18 cellular contexts compared by ENCODE assay signal in the genomic region with DNA sequence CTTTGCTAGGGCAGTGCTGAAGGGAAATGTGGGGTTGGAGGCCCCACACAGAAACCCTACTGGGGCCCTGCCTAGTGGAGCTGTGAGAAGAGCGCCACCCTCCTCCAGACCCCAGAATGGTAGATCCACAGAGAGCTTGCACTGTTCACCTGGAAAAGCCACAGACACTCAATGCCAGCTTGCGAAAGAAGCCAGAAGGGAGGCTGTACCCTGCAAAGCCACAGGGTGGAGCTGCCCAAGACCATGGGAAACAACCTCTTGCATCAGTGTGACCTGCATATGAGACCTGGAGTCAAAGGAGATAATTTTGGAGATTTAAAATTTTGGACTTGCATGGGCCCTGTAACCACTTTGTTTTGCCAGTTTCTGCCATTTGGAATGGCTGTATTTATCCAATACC.
DNase-seq lines count a peak whose midpoint lies in the region; ATAC-seq, FAIRE-seq and TF ChIP-seq lines count a peak whose summit lies in the region.
"Had no signal": no experiment of that assay in that cellular context is flagged by ENCODE, and none has a peak within 500 bp of the region (broad histone marks: within the 10 kb centered on the region; RNA-seq: fewer than 3 reads in every experiment).

No MANE protein-coding gene starts in this region.

- H3K4me2 ChIP-seq in Karpas-422 (ENCODE audit: low read depth, low read length, poor library complexity, severe bottlenecking) (no peak overlapping the region), K562 (ENCODE audit: insufficient read depth, low read length) (no peak overlapping the region)
- H3K4me2 ChIP-seq: BLaER1 had no signal

- in situ Hi-C loops in K562 (cut with MboI) = no loop called here

- no peaks in the 10 kb centered on the region for H3K27me3 ChIP-seq in Karpas-422 (ENCODE audit: low read length)
- H3K27me3 ChIP-seq in K562 (ENCODE audit: control insufficient read depth in 2 of 2, insufficient read depth in 2 of 2, low read length in 2 of 2) = no peaks in the 10 kb centered on the region
- H3K27me3 ChIP-seq: BLaER1, gastrocnemius medialis, ovary had no signal

- no peak for TF ChIP-seq POLR2A in K562 (conservative IDR thresholded peaks at IDR 0.05)
- TF ChIP-seq POLR2A in GM18505 (IDR thresholded peaks at IDR 0.05; ENCODE audit: borderline replicate concordance, extremely low read depth, insufficient read depth, insufficient read length) = no peak

- DNase-seq in Right ventricle myocardium superior = peak; percentile 13
- DNase-seq in left cardiac atrium = no peak
- DNase-seq in Karpas-422 = peak; percentile 65
- no peak for DNase-seq in K562 (ENCODE audit: extremely low read depth in 1 of 4, low spot score in 3 of 4)
- DNase-seq in hepatic stellate cell (ENCODE audit: low spot score) = no peak
- DNase-seq: activated CD8-positive, alpha-beta memory T cell treated with anti-CD3 and anti-CD28 coated beads for 24 hours; activated naive CD8-positive, alpha-beta T cell treated with anti-CD3 and anti-CD28 coated beads, Interleukin-2, amount 50 U/mL, for 24 hours; DMS153; gastrocnemius medialis; left ventricle myocardium superior; NCI-H1092 treated with DMSO at 0.1 percent for 48 hours; ovary; stimulated activated CD4-positive, alpha-beta T cell treated with anti-CD3 and anti-CD28 coated beads, Interleukin-2, amount 100 ng/mL, for 48 hours had no signal

- no peak overlapping the region for H2AFZ ChIP-seq in Karpas-422 (ENCODE audit: low read length)
- no peak overlapping the region for H2AFZ ChIP-seq in K562 (ENCODE audit: low read depth, low read length)

- POLR2A ChIA-PET in K562 (lab: Yijun Ruan, JAX) = no interaction called here

- H3K27ac ChIP-seq in Karpas-422 (ENCODE audit: low read length) (no peak overlapping the region), K562 (ENCODE audit: extremely low read depth, low read depth, low read length) (no peak overlapping the region)
- H3K27ac ChIP-seq: BLaER1, gastrocnemius medialis, ovary, VCaP had no signal

- H3K9me1 ChIP-seq in K562 (ENCODE audit: control insufficient read depth, insufficient read depth, low read length) = no peaks in the 10 kb centered on the region

- H4K20me1 ChIP-seq in Karpas-422 (ENCODE audit: insufficient read depth, low read depth, low read length) (no peaks in the 10 kb centered on the region), K562 (replicated peaks; ENCODE audit: control insufficient read depth, insufficient read depth, low read length) (no peaks in the 10 kb centered on the region)
- H4K20me1 ChIP-seq: BLaER1 had no signal

- H3K4me3 ChIP-seq in Karpas-422 (ENCODE audit: low read length) (no peak overlapping the region), K562 (no peak overlapping the region)
- H3K4me3 ChIP-seq: BLaER1, gastrocnemius medialis, ovary had no signal

- no peak for ATAC-seq in Right ventricle myocardium superior (ENCODE audit: poor library complexity)
- ATAC-seq in left cardiac atrium = no peak
- no peak; the same call in 1 of the 3 replicates for ATAC-seq in K562
- ATAC-seq in GM21515 (IDR thresholded peaks at IDR 0.05; ENCODE audit: unreplicated experiment) = no peak
- no peak for ATAC-seq in GM18505 (IDR thresholded peaks at IDR 0.05; ENCODE audit: unreplicated experiment)
- no peak for ATAC-seq in HG02973 (IDR thresholded peaks at IDR 0.05; ENCODE audit: unreplicated experiment)
- ATAC-seq: activated naive CD8-positive, alpha-beta T cell treated with anti-CD3 and anti-CD28 coated beads, Interleukin-2, amount 50 U/mL, for 24 hours; gastrocnemius medialis; left ventricle myocardium superior had no signal

- FAIRE-seq in K562 (lab: Jason Lieb, UNC) = no peak

- intact Hi-C loops in Right ventricle myocardium superior (cut with DNase I) (no loop called here), left cardiac atrium (cut with DNase I) (no loop called here), K562 (cut with micrococcal nuclease) (no loop called here)

- peak in 1 of 2 experiments; percentile 23; a peak in 1 of 4 replicates for TF ChIP-seq RAD21 in K562 (CRISPR knock-in tag; conservative IDR thresholded peaks at IDR 0.05 in 1 of 2, IDR thresholded peaks at IDR 0.05 in 1 of 2)

- 3% methylated on average over 2 of the region's 2 CpGs for WGBS in K562 (ENCODE audit: insufficient coverage, low coverage, missing lambda C conversion rate)

- BruUV-seq in K562 (replicated peaks; lab: Mats Ljungman, UMichigan) = no TSS peak

- H3K4me1 ChIP-seq in Karpas-422 (ENCODE audit: low read length) (no peaks in the 10 kb centered on the region), K562 (replicated peaks in 1 of 2; ENCODE audit: control insufficient read depth in 2 of 2, insufficient read depth in 2 of 2, low read length in 2 of 2) (no peaks in the 10 kb centered on the region)
- H3K4me1 ChIP-seq: BLaER1, gastrocnemius medialis had no signal

- no peaks in the 10 kb centered on the region for H3K36me3 ChIP-seq in Karpas-422 (ENCODE audit: insufficient read depth, low read length)
- no peaks in the 10 kb centered on the region for H3K36me3 ChIP-seq in K562 (ENCODE audit: control insufficient read depth, insufficient read depth, low read length)
- H3K36me3 ChIP-seq: BLaER1, gastrocnemius medialis, ovary had no signal

- TF ChIP-seq EP300 in K562 (IDR thresholded peaks at IDR 0.05; ENCODE audit: low read length) = no peak

- no peak overlapping the region for H3K9ac ChIP-seq in Karpas-422 (ENCODE audit: low read length)
- no peak overlapping the region for H3K9ac ChIP-seq in K562 (ENCODE audit: insufficient read depth in 1 of 2, low read depth in 2 of 2, low read length in 2 of 2)
- H3K9ac ChIP-seq: BLaER1 had no signal

- H3K9me3 ChIP-seq in Karpas-422 (ENCODE audit: low read length) (no peaks in the 10 kb centered on the region), K562 (replicated peaks; ENCODE audit: control insufficient read depth, insufficient read depth, low read depth, low read length) (no peaks in the 10 kb centered on the region; the same call in 1 of the 2 replicates)
- H3K9me3 ChIP-seq: gastrocnemius medialis, ovary had no signal

- H3K79me2 ChIP-seq in Karpas-422 (ENCODE audit: low read length) (no peaks in the 10 kb centered on the region), K562 (ENCODE audit: control insufficient read depth, insufficient read depth, low read length) (no peaks in the 10 kb centered on the region)

- no peaks in the 10 kb centered on the region for H3K9me2 ChIP-seq in Karpas-422 (replicated peaks; ENCODE audit: insufficient read depth, low read length)

- CTCF ChIA-PET in K562 (lab: Yijun Ruan, JAX; ENCODE audit: low intra/inter-chr PET ratio) = no interaction called here

- 0 out of 6 replicates have a peak, but pooled peaks of 1 of the 3 experiments have one; percentile 39 for TF ChIP-seq CTCF in K562 (IDR thresholded peaks at IDR 0.05 in 2 of 3, conservative IDR thresholded peaks at IDR 0.05 in 1 of 3; ENCODE audit: insufficient read depth in 2 of 3, low read depth in 1 of 3, low read length in 3 of 3)

TF ChIP-seq in K562, 482 proteins besides CTCF, POLR2A, EP300 and RAD21:
- TF ChIP-seq MEF2D (tag; conservative IDR thresholded peaks at IDR 0.05; ENCODE audit: low read depth) (no peak), CBX3 (IDR thresholded peaks at IDR 0.05; ENCODE audit: borderline replicate concordance in 1 of 2, low read length in 2 of 2) (peak in 1 of 2 experiments; percentile 30; a peak in 1 of 3 replicates), DEAF1 (CRISPR knock-in tag; IDR thresholded peaks at IDR 0.05) (0 out of 2 replicates have a peak, but pooled peaks have one; percentile 23)
TF ChIP-seq in K562: peak in this region for 2.

Comparison
In these comparisons a context has a peak if more than half of its experiments do, and no peak if none do; other contexts are left out.
1. DNase-seq: peak in Right ventricle myocardium superior (single experiment) and Karpas-422 (single experiment); none in left cardiac atrium (single experiment), K562 (0 of 4) and hepatic stellate cell (single experiment).